ENCODE assay signal across 1 cellular context in genomic region chr2:55482186-55482945, GRCh38.
TF ChIP-seq lines count a peak whose summit lies in the region.

No MANE protein-coding gene starts in this region.

TF ChIP-seq in GM23338, 12 proteins besides CTCF, POLR2A, EP300 and RAD21 (continued from another document):
- TF ChIP-seq ZNF462 (CRISPR knock-in tag; IDR thresholded peaks at IDR 0.05) (no peak), POLR2AphosphoS5 (IDR thresholded peaks at IDR 0.05; ENCODE audit: low read depth) (no peak), ZNF331 (CRISPR knock-in tag; IDR thresholded peaks at IDR 0.05; ENCODE audit: low read depth) (no peak), EZH2 (IDR thresholded peaks at IDR 0.05; ENCODE audit: low read depth, unreplicated experiment) (no peak), NANOG (IDR thresholded peaks at IDR 0.05; ENCODE audit: borderline replicate concordance) (no peak), CREB1 (CRISPR knock-in tag; IDR thresholded peaks at IDR 0.05; ENCODE audit: low read depth) (no peak), EZH2phosphoT487 (IDR thresholded peaks at IDR 0.05; ENCODE audit: unreplicated experiment) (no peak), ZNF114 (CRISPR knock-in tag; IDR thresholded peaks at IDR 0.05) (no peak)
